Comparison of ENCODE assay signal across 20 cellular contexts in genomic region chr17:37111329-37111728, GRCh38.
DNase-seq lines count a peak whose midpoint lies in the region; ATAC-seq and TF ChIP-seq lines count a peak whose summit lies in the region.
"Had no signal": no experiment of that assay in that cellular context is flagged by ENCODE, and none has a peak within 500 bp of the region (broad histone marks: within the 10 kb centered on the region; RNA-seq: fewer than 3 reads in every experiment).

No MANE protein-coding gene starts in this region.

- H3K9ac ChIP-seq in Loucy (ENCODE audit: low read depth, low read length, poor library complexity, severe bottlenecking) = peak overlapping the region; percentile 32

- H2AFZ ChIP-seq in Loucy (ENCODE audit: low read length) = no peak overlapping the region

- DNase-seq in dorsolateral prefrontal cortex (peak in 7 of 10 donors; percentile 25 to 72 (median 47)), middle frontal gyrus (ENCODE audit: extremely low spot score, low spot score) (peak; percentile 45), substantia nigra (lab: John Stamatoyannopoulos, UW) (peak in 30 of 49 donors; percentile 7 to 72 (median 27)), NCI-H526 (lab: John Stamatoyannopoulos, UW) (no peak), SW 1271 (lab: John Stamatoyannopoulos, UW) (no peak)
- DNase-seq: ACHN; CD8-positive, alpha-beta T cell; GF-D8; GOT3; HFFc6; KBM-7; NCI-H1092 treated with DMSO at 0.1 percent for 48 hours; NCI-H1694; NCI-H2107; NCI-H226; NCI-H748 treated with DMSO at 0.1 percent for 48 hours; Right ventricle myocardium superior had no signal

- ATAC-seq in HG02759 (IDR thresholded peaks at IDR 0.05; ENCODE audit: unreplicated experiment) = no peak
- ATAC-seq: CD8-positive, alpha-beta T cell; Panc1 had no signal

- no peak for TF ChIP-seq CTCF in Loucy (conservative IDR thresholded peaks at IDR 0.05; ENCODE audit: low read length)
- peak in 1 of 56 donors; percentile 13 for TF ChIP-seq CTCF in dorsolateral prefrontal cortex (IDR thresholded peaks at IDR 0.05 in 54 of 56, conservative IDR thresholded peaks at IDR 0.05 in 2 of 56; ENCODE audit: low read depth in 1 of 56, partially characterized antibody in 56 of 56)

- peaks cover 52% of the 10 kb centered on the region; the same call in 1 of the 2 replicates for H3K36me3 ChIP-seq in Loucy (ENCODE audit: insufficient read depth, low read length)

- H3K4me3 ChIP-seq in Loucy (ENCODE audit: low read length, poor library complexity, severe bottlenecking) = no peak overlapping the region
- H3K4me3 ChIP-seq in dorsolateral prefrontal cortex = peak overlapping the region in 34 of 59 donors; percentile 1 to 52 (median 27)

- H3K9me2 ChIP-seq in Loucy (replicated peaks; ENCODE audit: low read depth, low read length) = no peaks in the 10 kb centered on the region

- intact Hi-C loops in dorsolateral prefrontal cortex (cut with DNase I) = loop anchor here in 1 of 2 donors (10.0 kb wide), 1 partner anchor 63 kb away; no protein-coding TSS in a partner anchor

- H3K79me2 ChIP-seq in Loucy (ENCODE audit: insufficient read depth, low read length) = no peaks in the 10 kb centered on the region

- H3K27ac ChIP-seq in dorsolateral prefrontal cortex (peak overlapping the region in 57 of 59 donors; percentile 31 to 91 (median 81)), substantia nigra (ENCODE audit: low read depth, low read length, poor library complexity, severe bottlenecking) (peak overlapping the region; percentile 63)

- H3K9me3 ChIP-seq in Loucy (ENCODE audit: insufficient read depth, low read depth, low read length) = no peaks in the 10 kb centered on the region

- peak overlapping the region; percentile 52 for H3K4me2 ChIP-seq in Loucy (ENCODE audit: low read depth, low read length, poor library complexity, severe bottlenecking)

- no peaks in the 10 kb centered on the region for H4K20me1 ChIP-seq in Loucy (ENCODE audit: insufficient read depth, low read length, poor library complexity, severe bottlenecking)

- H3K27me3 ChIP-seq in Loucy (ENCODE audit: insufficient read depth, low read length, poor library complexity, severe bottlenecking) (no peaks in the 10 kb centered on the region), dorsolateral prefrontal cortex (no peaks in the 10 kb centered on the region)

- no peaks in the 10 kb centered on the region for H3F3A ChIP-seq in Loucy (ENCODE audit: low read depth)

- H3K4me1 ChIP-seq in Loucy (ENCODE audit: insufficient read depth, low read length, poor library complexity, severe bottlenecking) = peaks cover 22% of the 10 kb centered on the region

Comparison
In these comparisons a context has a peak if more than half of its experiments do, and no peak if none do; other contexts are left out.
1. DNase-seq: peak in dorsolateral prefrontal cortex (7 of 10), middle frontal gyrus (single experiment) and substantia nigra (30 of 49); none in NCI-H526 (0 of 2) and SW 1271 (0 of 2).